Comparison of ENCODE assay signal across 1 cellular context in genomic region chr15:49421991-49422390, GRCh38.
TF ChIP-seq lines count a peak whose summit lies in the region.

No MANE protein-coding gene starts in this region.

TF ChIP-seq in K562, 482 proteins besides CTCF, POLR2A, EP300 and RAD21 (continued from another document and continues in another):
- TF ChIP-seq ASH1L (IDR thresholded peaks at IDR 0.05; ENCODE audit: borderline replicate concordance, low read depth, partially characterized antibody) (peak; percentile 61), KLF13 (tag; IDR thresholded peaks at IDR 0.05; ENCODE audit: borderline replicate concordance, low read depth) (no peak), NR3C1 (CRISPR knock-in tag; IDR thresholded peaks at IDR 0.05) (no peak), AFF4 (CRISPR knock-in tag; IDR thresholded peaks at IDR 0.05) (no peak), ZSCAN29 (IDR thresholded peaks at IDR 0.05) (no peak), NRF1 (conservative IDR thresholded peaks at IDR 0.05 in 1 of 2, IDR thresholded peaks at IDR 0.05 in 1 of 2) (peak; percentile 62 to 67), NONO (IDR thresholded peaks at IDR 0.05; ENCODE audit: low read depth in 2 of 2, low read length in 1 of 2) (no peak), YY1 (IDR thresholded peaks at IDR 0.05; ENCODE audit: borderline replicate concordance in 1 of 3, control insufficient read depth in 1 of 3, extremely low read depth in 1 of 3, insufficient read depth in 3 of 3, insufficient read length in 1 of 3, insufficient replicate concordance in 2 of 3, low read depth in 1 of 3, low read length in 2 of 3) (no peak), MAFK (IDR thresholded peaks at IDR 0.05; ENCODE audit: low read length) (no peak), ZNF431 (CRISPR knock-in tag; IDR thresholded peaks at IDR 0.05) (no peak), FOXK2 (conservative IDR thresholded peaks at IDR 0.05 in 1 of 2, IDR thresholded peaks at IDR 0.05 in 1 of 2; ENCODE audit: low read depth in 2 of 2) (0 out of 4 replicates have a peak, but pooled peaks of 1 of the 2 experiments have one; percentile 7), E2F3 (CRISPR knock-in tag; IDR thresholded peaks at IDR 0.05) (no peak), STAT5A (IDR thresholded peaks at IDR 0.05; ENCODE audit: borderline replicate concordance, low read length) (no peak), TRIM28 (IDR thresholded peaks at IDR 0.05) (no peak), BRD9 (IDR thresholded peaks at IDR 0.05; ENCODE audit: low read depth, partially characterized antibody) (no peak), PURB (CRISPR knock-in tag; IDR thresholded peaks at IDR 0.05; ENCODE audit: low read depth) (no peak), ATF2 (CRISPR knock-in tag; IDR thresholded peaks at IDR 0.05) (no peak), RCOR1 (IDR thresholded peaks at IDR 0.05; ENCODE audit: borderline replicate concordance in 1 of 2, low read depth in 2 of 2, low read length in 2 of 2) (no peak), ESRRB (CRISPR knock-in tag; IDR thresholded peaks at IDR 0.05; ENCODE audit: borderline replicate concordance) (no peak), ZNF146 (CRISPR knock-in tag; IDR thresholded peaks at IDR 0.05; ENCODE audit: unreplicated experiment) (no peak), RBM14 (IDR thresholded peaks at IDR 0.05; ENCODE audit: borderline replicate concordance, insufficient read depth, low read depth, low read length) (no peak), ETV6 (IDR thresholded peaks at IDR 0.05; ENCODE audit: borderline replicate concordance in 1 of 2, low read depth in 2 of 2, low read length in 1 of 2) (no peak), ETV6 (CRISPR knock-in tag; IDR thresholded peaks at IDR 0.05; ENCODE audit: borderline replicate concordance) (no peak), ZNF384 (IDR thresholded peaks at IDR 0.05; ENCODE audit: low read depth, low read length) (no peak), BACH1 (tag; IDR thresholded peaks at IDR 0.05) (no peak), HDGF (IDR thresholded peaks at IDR 0.05) (no peak), SMAD3 (CRISPR knock-in tag; conservative IDR thresholded peaks at IDR 0.05) (no peak), JUN (IDR thresholded peaks at IDR 0.05; ENCODE audit: borderline replicate concordance, low read depth, low read length) (no peak), JUN (CRISPR knock-in tag; IDR thresholded peaks at IDR 0.05; ENCODE audit: borderline replicate concordance) (no peak), MAZ (CRISPR knock-in tag; conservative IDR thresholded peaks at IDR 0.05 in 1 of 2, IDR thresholded peaks at IDR 0.05 in 1 of 2) (no peak), KHSRP (IDR thresholded peaks at IDR 0.05) (no peak), ZNF695 (CRISPR knock-in tag; IDR thresholded peaks at IDR 0.05) (no peak), ZNF224 (CRISPR knock-in tag; IDR thresholded peaks at IDR 0.05) (no peak), SIN3A (IDR thresholded peaks at IDR 0.05; ENCODE audit: borderline replicate concordance in 2 of 2, control insufficient read depth in 1 of 2, low read depth in 2 of 2, low read length in 2 of 2) (no peak), GATA2 (CRISPR knock-in tag; IDR thresholded peaks at IDR 0.05) (no peak), NR2F6 (CRISPR knock-in tag; IDR thresholded peaks at IDR 0.05) (no peak), ZBTB5 (IDR thresholded peaks at IDR 0.05) (no peak), CC2D1A (IDR thresholded peaks at IDR 0.05) (peak; percentile 68; the same call in 1 of the 2 replicates), ZFP91 (CRISPR knock-in tag; IDR thresholded peaks at IDR 0.05) (no peak), TAF1 (IDR thresholded peaks at IDR 0.05; ENCODE audit: control insufficient read depth, extremely low read depth, insufficient read depth, low read length, severe bottlenecking) (no peak), SMARCA4 (IDR thresholded peaks at IDR 0.05) (no peak), HLTF (IDR thresholded peaks at IDR 0.05) (no peak), PRPF4 (IDR thresholded peaks at IDR 0.05; ENCODE audit: insufficient read depth, low read depth, low read length, poor library complexity, severe bottlenecking) (no peak)
- TF ChIP-seq, protein P1, sequence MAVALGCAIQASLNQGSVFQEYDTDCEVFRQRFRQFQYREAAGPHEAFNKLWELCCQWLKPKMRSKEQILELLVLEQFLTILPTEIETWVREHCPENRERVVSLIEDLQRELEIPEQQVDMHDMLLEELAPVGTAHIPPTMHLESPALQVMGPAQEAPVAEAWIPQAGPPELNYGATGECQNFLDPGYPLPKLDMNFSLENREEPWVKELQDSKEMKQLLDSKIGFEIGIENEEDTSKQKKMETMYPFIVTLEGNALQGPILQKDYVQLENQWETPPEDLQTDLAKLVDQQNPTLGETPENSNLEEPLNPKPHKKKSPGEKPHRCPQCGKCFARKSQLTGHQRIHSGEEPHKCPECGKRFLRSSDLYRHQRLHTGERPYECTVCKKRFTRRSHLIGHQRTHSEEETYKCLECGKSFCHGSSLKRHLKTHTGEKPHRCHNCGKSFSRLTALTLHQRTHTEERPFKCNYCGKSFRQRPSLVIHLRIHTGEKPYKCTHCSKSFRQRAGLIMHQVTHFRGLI (CRISPR knock-in tag; IDR thresholded peaks at IDR 0.05): no peak
- TF ChIP-seq, protein P2, sequence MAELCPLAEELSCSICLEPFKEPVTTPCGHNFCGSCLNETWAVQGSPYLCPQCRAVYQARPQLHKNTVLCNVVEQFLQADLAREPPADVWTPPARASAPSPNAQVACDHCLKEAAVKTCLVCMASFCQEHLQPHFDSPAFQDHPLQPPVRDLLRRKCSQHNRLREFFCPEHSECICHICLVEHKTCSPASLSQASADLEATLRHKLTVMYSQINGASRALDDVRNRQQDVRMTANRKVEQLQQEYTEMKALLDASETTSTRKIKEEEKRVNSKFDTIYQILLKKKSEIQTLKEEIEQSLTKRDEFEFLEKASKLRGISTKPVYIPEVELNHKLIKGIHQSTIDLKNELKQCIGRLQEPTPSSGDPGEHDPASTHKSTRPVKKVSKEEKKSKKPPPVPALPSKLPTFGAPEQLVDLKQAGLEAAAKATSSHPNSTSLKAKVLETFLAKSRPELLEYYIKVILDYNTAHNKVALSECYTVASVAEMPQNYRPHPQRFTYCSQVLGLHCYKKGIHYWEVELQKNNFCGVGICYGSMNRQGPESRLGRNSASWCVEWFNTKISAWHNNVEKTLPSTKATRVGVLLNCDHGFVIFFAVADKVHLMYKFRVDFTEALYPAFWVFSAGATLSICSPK (IDR thresholded peaks at IDR 0.05; ENCODE audit: borderline replicate concordance): no peak
- TF ChIP-seq, protein P3, sequence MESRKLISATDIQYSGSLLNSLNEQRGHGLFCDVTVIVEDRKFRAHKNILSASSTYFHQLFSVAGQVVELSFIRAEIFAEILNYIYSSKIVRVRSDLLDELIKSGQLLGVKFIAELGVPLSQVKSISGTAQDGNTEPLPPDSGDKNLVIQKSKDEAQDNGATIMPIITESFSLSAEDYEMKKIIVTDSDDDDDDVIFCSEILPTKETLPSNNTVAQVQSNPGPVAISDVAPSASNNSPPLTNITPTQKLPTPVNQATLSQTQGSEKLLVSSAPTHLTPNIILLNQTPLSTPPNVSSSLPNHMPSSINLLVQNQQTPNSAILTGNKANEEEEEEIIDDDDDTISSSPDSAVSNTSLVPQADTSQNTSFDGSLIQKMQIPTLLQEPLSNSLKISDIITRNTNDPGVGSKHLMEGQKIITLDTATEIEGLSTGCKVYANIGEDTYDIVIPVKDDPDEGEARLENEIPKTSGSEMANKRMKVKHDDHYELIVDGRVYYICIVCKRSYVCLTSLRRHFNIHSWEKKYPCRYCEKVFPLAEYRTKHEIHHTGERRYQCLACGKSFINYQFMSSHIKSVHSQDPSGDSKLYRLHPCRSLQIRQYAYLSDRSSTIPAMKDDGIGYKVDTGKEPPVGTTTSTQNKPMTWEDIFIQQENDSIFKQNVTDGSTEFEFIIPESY (CRISPR knock-in tag; IDR thresholded peaks at IDR 0.05): peak; percentile 55; the same call in 1 of the 2 replicates
- TF ChIP-seq, protein P4, sequence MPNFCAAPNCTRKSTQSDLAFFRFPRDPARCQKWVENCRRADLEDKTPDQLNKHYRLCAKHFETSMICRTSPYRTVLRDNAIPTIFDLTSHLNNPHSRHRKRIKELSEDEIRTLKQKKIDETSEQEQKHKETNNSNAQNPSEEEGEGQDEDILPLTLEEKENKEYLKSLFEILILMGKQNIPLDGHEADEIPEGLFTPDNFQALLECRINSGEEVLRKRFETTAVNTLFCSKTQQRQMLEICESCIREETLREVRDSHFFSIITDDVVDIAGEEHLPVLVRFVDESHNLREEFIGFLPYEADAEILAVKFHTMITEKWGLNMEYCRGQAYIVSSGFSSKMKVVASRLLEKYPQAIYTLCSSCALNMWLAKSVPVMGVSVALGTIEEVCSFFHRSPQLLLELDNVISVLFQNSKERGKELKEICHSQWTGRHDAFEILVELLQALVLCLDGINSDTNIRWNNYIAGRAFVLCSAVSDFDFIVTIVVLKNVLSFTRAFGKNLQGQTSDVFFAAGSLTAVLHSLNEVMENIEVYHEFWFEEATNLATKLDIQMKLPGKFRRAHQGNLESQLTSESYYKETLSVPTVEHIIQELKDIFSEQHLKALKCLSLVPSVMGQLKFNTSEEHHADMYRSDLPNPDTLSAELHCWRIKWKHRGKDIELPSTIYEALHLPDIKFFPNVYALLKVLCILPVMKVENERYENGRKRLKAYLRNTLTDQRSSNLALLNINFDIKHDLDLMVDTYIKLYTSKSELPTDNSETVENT (CRISPR knock-in tag; IDR thresholded peaks at IDR 0.05): no peak
- TF ChIP-seq, protein P5, sequence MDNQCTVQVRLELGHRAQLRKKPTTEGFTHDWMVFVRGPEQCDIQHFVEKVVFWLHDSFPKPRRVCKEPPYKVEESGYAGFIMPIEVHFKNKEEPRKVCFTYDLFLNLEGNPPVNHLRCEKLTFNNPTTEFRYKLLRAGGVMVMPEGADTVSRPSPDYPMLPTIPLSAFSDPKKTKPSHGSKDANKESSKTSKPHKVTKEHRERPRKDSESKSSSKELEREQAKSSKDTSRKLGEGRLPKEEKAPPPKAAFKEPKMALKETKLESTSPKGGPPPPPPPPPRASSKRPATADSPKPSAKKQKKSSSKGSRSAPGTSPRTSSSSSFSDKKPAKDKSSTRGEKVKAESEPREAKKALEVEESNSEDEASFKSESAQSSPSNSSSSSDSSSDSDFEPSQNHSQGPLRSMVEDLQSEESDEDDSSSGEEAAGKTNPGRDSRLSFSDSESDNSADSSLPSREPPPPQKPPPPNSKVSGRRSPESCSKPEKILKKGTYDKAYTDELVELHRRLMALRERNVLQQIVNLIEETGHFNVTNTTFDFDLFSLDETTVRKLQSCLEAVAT (IDR thresholded peaks at IDR 0.05): peak in 1 of 2 experiments; percentile 56; a peak in 1 of 4 replicates
